In genomic region chr3:14947886-14948608, GRCh38 we compare ENCODE assay signal across 8 cellular contexts. TPM values are rescaled to one million over a fixed set of nuclear protein-coding genes. Genes with fewer than 3 reads are reported as not detected.
DNase-seq lines count a peak whose midpoint lies in the region; ATAC-seq lines count a peak whose summit lies in the region.

No MANE protein-coding gene starts in this region.

- DNase-seq in C1 segment of cervical spinal cord (lab: John Stamatoyannopoulos, UW) (peak; percentile 80 to 99 (median 96)), NCI-H69 (lab: John Stamatoyannopoulos, UW) (peak; percentile 96), dedifferentiated amniotic fluid mesenchymal stem cell (ENCODE audit: extremely low spot score) (peak; percentile 95), left lobe of liver (ENCODE audit: low spot score) (peak; percentile 99)
- peak; percentile 95 for DNase-seq in activated CD4-positive, alpha-beta T cell treated with anti-CD3 and anti-CD28 coated beads, Interleukin-2, amount 50 U/mL, for 1 hour
- DNase-seq in stimulated activated CD4-positive, alpha-beta T cell treated with anti-CD3 and anti-CD28 coated beads, Interleukin-2, amount 100 ng/mL, for 24 hours, result peak; percentile 95 to 96

- ATAC-seq in GM19372 (IDR thresholded peaks at IDR 0.05; ENCODE audit: low read depth, unreplicated experiment) (peak; percentile 76), HG03521 (IDR thresholded peaks at IDR 0.05; ENCODE audit: unreplicated experiment) (peak; percentile 80), left lobe of liver (peak; percentile 91)

RNA-seq across cellular contexts. Expression of gene NR2C2, which starts 0.7 kb away (rescaled TPM):
- total RNA-seq in left lobe of liver, result 14.2 TPM

Comparison
In these comparisons a context has a peak if more than half of its experiments do, and no peak if none do; other contexts are left out.
1. Peak in every context shown above with its lines: DNase-seq and ATAC-seq.